Comparison of ENCODE assay signal across 4 cellular contexts in genomic region chr2:204207851-204208250, GRCh38.
"Had no signal": no experiment of that assay in that cellular context is flagged by ENCODE, and none has a peak within 500 bp of the region (broad histone marks: within the 10 kb centered on the region; RNA-seq: fewer than 3 reads in every experiment).

No MANE protein-coding gene starts in this region.

- H2AFZ ChIP-seq: GM23338 had no signal

- H3K4me2 ChIP-seq: GM23338 had no signal

- ATAC-seq: GM23338 had no signal

- DNase-seq: H9, HCEC 1CT, IMR-90 had no signal

- H3K4me3 ChIP-seq: GM23338 had no signal
